ENCODE assay signal across 17 cellular contexts in genomic region chr1:206904423-206905142, GRCh38. TPM values are rescaled to one million over a fixed set of nuclear protein-coding genes. Genes with fewer than 3 reads are reported as not detected.
DNase-seq lines count a peak whose midpoint lies in the region; ATAC-seq, FAIRE-seq and TF ChIP-seq lines count a peak whose summit lies in the region.
"Had no signal": no experiment of that assay in that cellular context is flagged by ENCODE, and none has a peak within 500 bp of the region (broad histone marks: within the 10 kb centered on the region; RNA-seq: fewer than 3 reads in every experiment).

No MANE protein-coding gene starts in this region.

- H3K4me3 Mint-ChIP-seq in CD4-positive, alpha-beta memory T cell = peak overlapping the region in 7 of 8 donors; percentile 21 to 79 (median 59)
- no peak overlapping the region for H3K4me3 Mint-ChIP-seq in activated T-helper 2 cell treated with anti-CD3 and anti-CD28 coated beads, Interferon-gamma antibody, Interleukin-2, Interleukin-4, amounts not matched to agents 10 μg/mL and 5 μg/mL and 100 μg/mL, durations not matched to agents 14 hours and 24 hours and 36 hours (ENCODE audit: low read depth)
- H3K4me3 Mint-ChIP-seq: WTC11 had no signal

- peaks cover 58 to 64% of the 10 kb centered on the region in 2 donors for H3K36me3 Mint-ChIP-seq in CD4-positive, alpha-beta memory T cell
- peaks cover 52% of the 10 kb centered on the region for H3K36me3 Mint-ChIP-seq in activated T-helper 2 cell treated with anti-CD3 and anti-CD28 coated beads, Interferon-gamma antibody, Interleukin-2, Interleukin-4, amounts not matched to agents 10 μg/mL and 5 μg/mL and 100 μg/mL, durations not matched to agents 14 hours and 24 hours and 36 hours (ENCODE audit: low read depth)
- H3K36me3 Mint-ChIP-seq: WTC11 had no signal

- no peak overlapping the region for H2AFZ ChIP-seq in hepatocyte

- peaks cover 0 to 3% (median 0%) of the 10 kb centered on the region in 8 donors for H3K9me3 Mint-ChIP-seq in CD4-positive, alpha-beta memory T cell
- H3K9me3 Mint-ChIP-seq in activated T-helper 2 cell treated with anti-CD3 and anti-CD28 coated beads, Interferon-gamma antibody, Interleukin-2, Interleukin-4, amounts not matched to agents 10 μg/mL and 5 μg/mL and 100 μg/mL, durations not matched to agents 14 hours and 24 hours and 36 hours = no peaks in the 10 kb centered on the region
- H3K9me3 Mint-ChIP-seq: WTC11 had no signal

- intact Hi-C loops in CD4-positive, alpha-beta memory T cell (cut with micrococcal nuclease) = no loop called here
- intact Hi-C loops in activated T-helper 2 cell treated with anti-CD3 and anti-CD28 coated beads, Interferon-gamma antibody, Interleukin-2, Interleukin-4, amounts not matched to agents 10 μg/mL and 5 μg/mL and 100 μg/mL, durations not matched to agents 14 hours and 24 hours and 36 hours (cut with micrococcal nuclease) = no loop called here
- intact Hi-C loops in left ventricle myocardium superior (cut with micrococcal nuclease) = no loop called here

- TF ChIP-seq POLR2A in A549 (IDR thresholded peaks at IDR 0.05; ENCODE audit: low read length) = no peak

- H3K9me2 ChIP-seq in hepatocyte (replicated peaks; ENCODE audit: insufficient read depth) = no peaks in the 10 kb centered on the region

- H3K27ac ChIP-seq in A549 (peak overlapping the region in 1 of 2 experiments; percentile 73; a peak in 2 of 6 replicates), hepatocyte (no peak overlapping the region), substantia nigra (ENCODE audit: low read depth, low read length, poor library complexity, severe bottlenecking) (no peak overlapping the region)
- peak overlapping the region; percentile 31 for H3K27ac ChIP-seq in CD4-positive, alpha-beta memory T cell (ENCODE audit: low read depth, low read length)
- H3K27ac ChIP-seq: brain microvascular endothelial cell, prostate gland, SK-N-MC, upper lobe of right lung had no signal

- no peak for TF ChIP-seq RAD21 in A549 (conservative IDR thresholded peaks at IDR 0.05 in 1 of 2, IDR thresholded peaks at IDR 0.05 in 1 of 2)

- no peaks in the 10 kb centered on the region for H4K20me1 ChIP-seq in hepatocyte (ENCODE audit: insufficient read depth, poor library complexity, severe bottlenecking)

- ATAC-seq in A549 (no peak), left ventricle myocardium superior (peak; percentile 77), GM18909 (IDR thresholded peaks at IDR 0.05; ENCODE audit: poor library complexity, unreplicated experiment) (no peak)
- ATAC-seq: upper lobe of right lung, WTC11 had no signal

- POLR2A ChIA-PET in A549 (lab: Yijun Ruan, JAX) = interaction anchor here (0.6 kb wide), 1 partner anchor 919 kb away, joined by 5 read pairs; no protein-coding TSS in a partner anchor
- POLR2A ChIA-PET in CD4-positive, alpha-beta memory T cell (lab: Charles Lee; ENCODE audit: partially characterized antibody) = interaction anchor here (0.7 to 11.6 kb wide), 11 partner anchors 8 to 169 kb away, joined by 3 to 211 read pairs (median 12); partner anchors contain the start of genes FCMR and IL24

- 81% methylated on average over 10 of the region's 10 CpGs for WGBS in A549 (ENCODE audit: missing lambda C conversion rate)
- 88% methylated on average over 10 of the region's 10 CpGs for WGBS in hepatocyte (ENCODE audit: low lambda C conversion rate, missing lambda C conversion rate)

- no peak for TF ChIP-seq CTCF in A549 (IDR thresholded peaks at IDR 0.05)
- TF ChIP-seq CTCF in hepatocyte (IDR thresholded peaks at IDR 0.05; ENCODE audit: poor library complexity) = no peak

- no peaks in the 10 kb centered on the region for H3K27me3 Mint-ChIP-seq in CD4-positive, alpha-beta memory T cell
- peaks cover 10% of the 10 kb centered on the region for H3K27me3 Mint-ChIP-seq in activated T-helper 2 cell treated with anti-CD3 and anti-CD28 coated beads, Interferon-gamma antibody, Interleukin-2, Interleukin-4, amounts not matched to agents 10 μg/mL and 5 μg/mL and 100 μg/mL, durations not matched to agents 14 hours and 24 hours and 36 hours (ENCODE audit: low read depth)

- CTCF ChIA-PET in A549 (lab: Yijun Ruan, JAX) = interaction anchor here (1.0 to 3.3 kb wide), 5 partner anchors 8 to 178 kb away, joined by 3 to 13 read pairs (median 3); partner anchors contain the start of gene IL24
- CTCF ChIA-PET in CD4-positive, alpha-beta memory T cell (lab: Charles Lee; ENCODE audit: partially characterized antibody) = interaction anchor here (0.7 to 6.0 kb wide), 7 partner anchors 8 to 179 kb away, joined by 3 to 66 read pairs (median 4); no protein-coding TSS in a partner anchor

- H3K27ac Mint-ChIP-seq in CD4-positive, alpha-beta memory T cell = peak overlapping the region in 6 of 7 donors; percentile 64 to 93 (median 84)
- peak overlapping the region; percentile 73 for H3K27ac Mint-ChIP-seq in activated T-helper 2 cell treated with anti-CD3 and anti-CD28 coated beads, Interferon-gamma antibody, Interleukin-2, Interleukin-4, amounts not matched to agents 10 μg/mL and 5 μg/mL and 100 μg/mL, durations not matched to agents 14 hours and 24 hours and 36 hours
- H3K27ac Mint-ChIP-seq: WTC11 had no signal

- H3K27me3 ChIP-seq in CD4-positive, alpha-beta memory T cell (ENCODE audit: insufficient read depth, low read length) = no peaks in the 10 kb centered on the region
- H3K27me3 ChIP-seq in hepatocyte = peaks cover 26% of the 10 kb centered on the region
- H3K27me3 ChIP-seq: upper lobe of right lung had no signal

- H3K9me3 ChIP-seq in A549 = no peaks in the 10 kb centered on the region
- H3K9me3 ChIP-seq in CD4-positive, alpha-beta memory T cell (ENCODE audit: control insufficient read depth in 1 of 2, low read length in 2 of 2) = no peaks in the 10 kb centered on the region
- H3K9me3 ChIP-seq in hepatocyte (ENCODE audit: low read depth) = no peaks in the 10 kb centered on the region
- H3K9me3 ChIP-seq: prostate gland, upper lobe of right lung had no signal

- H3K4me2 ChIP-seq in A549 = 0 out of 3 replicates have a peak overlapping the region, but pooled peaks have one; percentile 23
- no peak overlapping the region for H3K4me2 ChIP-seq in hepatocyte

- peaks cover 46 to 76% (median 56%) of the 10 kb centered on the region in 4 donors for H3K4me1 Mint-ChIP-seq in CD4-positive, alpha-beta memory T cell
- peaks cover 37% of the 10 kb centered on the region for H3K4me1 Mint-ChIP-seq in activated T-helper 2 cell treated with anti-CD3 and anti-CD28 coated beads, Interferon-gamma antibody, Interleukin-2, Interleukin-4, amounts not matched to agents 10 μg/mL and 5 μg/mL and 100 μg/mL, durations not matched to agents 14 hours and 24 hours and 36 hours (ENCODE audit: low read depth)

- H3K4me1 ChIP-seq in A549 (peaks cover 18% of the 10 kb centered on the region), hepatocyte (ENCODE audit: insufficient read depth) (peaks cover 4% of the 10 kb centered on the region)
- peaks cover 51% of the 10 kb centered on the region for H3K4me1 ChIP-seq in CD4-positive, alpha-beta memory T cell (ENCODE audit: insufficient read depth, low read length)
- H3K4me1 ChIP-seq: prostate gland had no signal

- H3K4me3 ChIP-seq in A549 = no peak overlapping the region
- no peak overlapping the region for H3K4me3 ChIP-seq in CD4-positive, alpha-beta memory T cell (ENCODE audit: low read length in 2 of 2)
- no peak overlapping the region for H3K4me3 ChIP-seq in hepatocyte
- H3K4me3 ChIP-seq: prostate gland, SK-N-MC, upper lobe of right lung had no signal

- no peak for FAIRE-seq in A549 (lab: Jason Lieb, UNC)
- FAIRE-seq: endometrium had no signal

- H3K79me2 ChIP-seq in hepatocyte = no peaks in the 10 kb centered on the region

- peaks cover 36% of the 10 kb centered on the region for H3K36me3 ChIP-seq in CD4-positive, alpha-beta memory T cell (ENCODE audit: insufficient read depth, low read length)
- H3K36me3 ChIP-seq in hepatocyte (replicated peaks; ENCODE audit: insufficient read depth, low read depth) = no peaks in the 10 kb centered on the region
- H3K36me3 ChIP-seq: brain microvascular endothelial cell, prostate gland had no signal

- TF ChIP-seq EP300 in A549 (IDR thresholded peaks at IDR 0.05) = no peak

- DNase-seq in A549 (ENCODE audit: low read depth in 1 of 2, low spot score in 1 of 2) = no peak
- DNase-seq in CD4-positive, alpha-beta memory T cell = no peak
- DNase-seq in activated T-helper 2 cell treated with anti-CD3 and anti-CD28 coated beads, Interferon-gamma antibody, Interleukin-2, Interleukin-4, amounts not matched to agents 10 μg/mL and 5 μg/mL and 100 μg/mL, durations not matched to agents 14 hours and 24 hours and 36 hours (ENCODE audit: low spot score) = no peak
- no peak for DNase-seq in left ventricle myocardium superior
- no peak for DNase-seq in hepatocyte (ENCODE audit: low spot score)
- no peak for DNase-seq in substantia nigra (lab: John Stamatoyannopoulos, UW)
- DNase-seq in H4 (ENCODE audit: low spot score) = no peak
- DNase-seq: upper lobe of right lung had no signal

RNA-seq across cellular contexts. Expression of gene IL24, which starts 7.3 kb away (rescaled TPM):
- polyA plus RNA-seq in A549 (2011; rRNA removed) (0.04 and 0.12 TPM in 2 replicates), A549 (2017; fragmentation: RNase III; extraction: RNeasy Plus Mini Kit Qiagen cat#74134 plus additional on column Dnase treatment) (0.07 TPM in 1 of 3 replicates, not detected in the others), hepatocyte (1.3 TPM in 1 of 2 replicates, not detected in the other)
- not detected in 2 replicates for polyA plus RNA-seq in A549 (2012; cell fraction: cytosol; rRNA removed)
- polyA plus RNA-seq in A549 (2012; cell fraction: nucleus; rRNA removed) = 0.02 TPM in 1 of 2 replicates, not detected in the other
- not detected in 2 replicates for polyA minus RNA-seq in A549 (2011; rRNA and poly(A)+ RNA removed)
- total RNA-seq in CD4-positive, alpha-beta memory T cell = not detected
- 10 to 100 TPM; 20.3 to 29.6 TPM for polyA plus RNA-seq in CD4-positive, alpha-beta memory T cell
- 3.1 and 3.4 TPM in 2 replicates for total RNA-seq in activated T-helper 2 cell treated with anti-CD3 and anti-CD28 coated beads, Interferon-gamma antibody, Interleukin-2, Interleukin-4, amounts not matched to agents 10 μg/mL and 5 μg/mL and 100 μg/mL, durations not matched to agents 14 hours and 24 hours and 36 hours
- total RNA-seq in left ventricle myocardium superior (not detected), hepatocyte (0.12 TPM in 1 of 2 replicates, not detected in the other)
- total RNA-seq in H4 (2014; rRNA removed; shearing (Covaris generic)) = 1.1 TPM in 1 of 2 replicates, not detected in the other
- total RNA-seq: glomerular endothelial cell, prostate gland, upper lobe of right lung, WTC11 had no signal

RNA-seq across cellular contexts. Expression of gene FCMR, which starts 17.2 kb away (rescaled TPM):
- polyA plus RNA-seq in A549 (2011; rRNA removed) (0.19 and 0.73 TPM in 2 replicates), A549 (2017; fragmentation: RNase III; extraction: RNeasy Plus Mini Kit Qiagen cat#74134 plus additional on column Dnase treatment) (0.93 to 1.3 TPM (median 1.0 TPM) in 3 replicates), hepatocyte (0.71 and 0.88 TPM in 2 replicates)
- polyA plus RNA-seq in A549 (2012; cell fraction: cytosol; rRNA removed) = 0.94 and 1.2 TPM in 2 replicates
- 0.58 and 0.61 TPM in 2 replicates for polyA plus RNA-seq in A549 (2012; cell fraction: nucleus; rRNA removed)
- 0.58 and 0.91 TPM in 2 replicates for polyA minus RNA-seq in A549 (2011; rRNA and poly(A)+ RNA removed)
- total RNA-seq in CD4-positive, alpha-beta memory T cell = 100 to 1,000 TPM; 554 to 588 TPM
- polyA plus RNA-seq in CD4-positive, alpha-beta memory T cell = 100 to 1,000 TPM; 493 to 558 TPM
- 14.1 and 16.7 TPM in 2 replicates for total RNA-seq in activated T-helper 2 cell treated with anti-CD3 and anti-CD28 coated beads, Interferon-gamma antibody, Interleukin-2, Interleukin-4, amounts not matched to agents 10 μg/mL and 5 μg/mL and 100 μg/mL, durations not matched to agents 14 hours and 24 hours and 36 hours
- total RNA-seq in left ventricle myocardium superior (6.2 TPM), hepatocyte (0.97 and 2.6 TPM in 2 replicates)
- 0.12 and 1.3 TPM in 2 replicates for total RNA-seq in H4 (2014; rRNA removed; shearing (Covaris generic))

RNA-seq across cellular contexts. Expression of gene IL20, which starts 39.2 kb away (rescaled TPM):
- polyA plus RNA-seq in A549 (2011; rRNA removed) = 0.05 and 0.13 TPM in 2 replicates
- 0.04 TPM in 1 of 2 replicates, not detected in the other for polyA plus RNA-seq in A549 (2012; cell fraction: cytosol; rRNA removed)
- polyA plus RNA-seq in A549 (2012; cell fraction: nucleus; rRNA removed) = not detected in 2 replicates
- not detected in 3 replicates for polyA plus RNA-seq in A549 (2017; fragmentation: RNase III; extraction: RNeasy Plus Mini Kit Qiagen cat#74134 plus additional on column Dnase treatment)
- not detected in 2 replicates for polyA minus RNA-seq in A549 (2011; rRNA and poly(A)+ RNA removed)
- not detected for total RNA-seq in CD4-positive, alpha-beta memory T cell
- not detected for polyA plus RNA-seq in CD4-positive, alpha-beta memory T cell
- not detected in 2 replicates for total RNA-seq in activated T-helper 2 cell treated with anti-CD3 and anti-CD28 coated beads, Interferon-gamma antibody, Interleukin-2, Interleukin-4, amounts not matched to agents 10 μg/mL and 5 μg/mL and 100 μg/mL, durations not matched to agents 14 hours and 24 hours and 36 hours
- not detected for total RNA-seq in left ventricle myocardium superior
- not detected in 2 replicates for total RNA-seq in hepatocyte
- polyA plus RNA-seq in hepatocyte = not detected in 2 replicates
- total RNA-seq in H4 (2014; rRNA removed; shearing (Covaris generic)) = not detected in 2 replicates
- total RNA-seq: Daoy, glomerular endothelial cell, prostate gland, upper lobe of right lung, WTC11 had no signal
- polyA plus RNA-seq: BJ had no signal

RNA-seq across cellular contexts. Expression of gene PIGR, which starts 41.7 kb away (rescaled TPM):
- polyA plus RNA-seq in A549 (2011; rRNA removed) = 0.01 and 0.03 TPM in 2 replicates
- 0.01 TPM in 1 of 2 replicates, not detected in the other for polyA plus RNA-seq in A549 (2012; cell fraction: cytosol; rRNA removed)
- 0.01 TPM in 2 replicates for polyA plus RNA-seq in A549 (2012; cell fraction: nucleus; rRNA removed)
- polyA plus RNA-seq in A549 (2017; fragmentation: RNase III; extraction: RNeasy Plus Mini Kit Qiagen cat#74134 plus additional on column Dnase treatment) = not detected in 3 replicates
- polyA minus RNA-seq in A549 (2011; rRNA and poly(A)+ RNA removed) = not detected in 2 replicates
- total RNA-seq in CD4-positive, alpha-beta memory T cell = not detected
- not detected for polyA plus RNA-seq in CD4-positive, alpha-beta memory T cell
- not detected in 2 replicates for total RNA-seq in activated T-helper 2 cell treated with anti-CD3 and anti-CD28 coated beads, Interferon-gamma antibody, Interleukin-2, Interleukin-4, amounts not matched to agents 10 μg/mL and 5 μg/mL and 100 μg/mL, durations not matched to agents 14 hours and 24 hours and 36 hours
- not detected for total RNA-seq in left ventricle myocardium superior
- 22.9 and 23.3 TPM in 2 replicates for total RNA-seq in hepatocyte
- 8.1 and 11.0 TPM in 2 replicates for polyA plus RNA-seq in hepatocyte
- 0.02 TPM in 1 of 2 replicates, not detected in the other for total RNA-seq in H4 (2014; rRNA removed; shearing (Covaris generic))
- total RNA-seq: Daoy, glomerular endothelial cell had no signal
- polyA plus RNA-seq: BJ had no signal

Comparison
In these comparisons a context has a peak if more than half of its experiments do, and no peak if none do; other contexts are left out.
1. RNA of gene FCMR, which starts 17.2 kb away (total RNA-seq): 554 to 588 TPM in CD4-positive, alpha-beta memory T cell; 14.1 to 16.7 TPM in activated T-helper 2 cell treated with anti-CD3 and anti-CD28 coated beads, Interferon-gamma antibody, Interleukin-2, Interleukin-4, amounts not matched to agents 10 μg/mL and 5 μg/mL and 100 μg/mL, durations not matched to agents 14 hours and 24 hours and 36 hours, 6.2 TPM in left ventricle myocardium superior (single experiment), 0.97 to 2.6 TPM in hepatocyte and 0.12 to 1.3 TPM in H4; every median in the first group is over 10 times any median in the second.